13 cellular contexts compared by ENCODE assay signal in genomic region chr1:234562336-234562735, GRCh38. TPM values are rescaled to one million over a fixed set of nuclear protein-coding genes. Genes with fewer than 3 reads are reported as not detected.
A peak's percentile ranks its signal among the peaks of the same experiment; 100 is the strongest.
DNase-seq lines count a peak whose midpoint lies in the region; ATAC-seq and TF ChIP-seq lines count a peak whose summit lies in the region.
"Had no signal": no experiment of that assay in that cellular context is flagged by ENCODE, and none has a peak within 500 bp of the region (broad histone marks: within the 10 kb centered on the region; RNA-seq: fewer than 3 reads in every experiment).

No MANE protein-coding gene starts in this region.

- TF ChIP-seq CTCF in Panc1 (IDR thresholded peaks at IDR 0.05) (no peak), coronary artery (IDR thresholded peaks at IDR 0.05) (no peak), smooth muscle cell (IDR thresholded peaks at IDR 0.05; ENCODE audit: borderline replicate concordance, insufficient read depth, poor library complexity, severe bottlenecking) (no peak), MM.1S (IDR thresholded peaks at IDR 0.05; ENCODE audit: low read length) (no peak)

- H2AFZ ChIP-seq in smooth muscle cell (ENCODE audit: low read depth) (peak overlapping the region; percentile 46), MM.1S (ENCODE audit: low read length) (no peak overlapping the region)

- CTCF ChIA-PET in Panc1 (lab: Charles Lee): no interaction called here

- 15% methylated on average over 7 of the region's 7 CpGs for WGBS in smooth muscle cell (ENCODE audit: low lambda C conversion rate)

- H3K4me2 ChIP-seq in smooth muscle cell (peak overlapping the region; percentile 4), MM.1S (ENCODE audit: low read depth, low read length) (no peak overlapping the region)

- intact Hi-C loops in Panc1 (cut with micrococcal nuclease; ENCODE audit: unreplicated experiment): no loop called here

- H4K20me1 ChIP-seq in smooth muscle cell (ENCODE audit: low read depth): no peaks in the 10 kb centered on the region
- H4K20me1 ChIP-seq in MM.1S (ENCODE audit: insufficient read depth, low read length): no peaks in the 10 kb centered on the region

- H3K36me3 ChIP-seq in Panc1 (ENCODE audit: control insufficient read depth, insufficient read depth, low read length): no peaks in the 10 kb centered on the region
- H3K36me3 ChIP-seq in smooth muscle cell (ENCODE audit: low read depth): no peaks in the 10 kb centered on the region
- no peaks in the 10 kb centered on the region for H3K36me3 ChIP-seq in MM.1S (replicated peaks; ENCODE audit: insufficient read depth, low read length)

- no peaks in the 10 kb centered on the region for H3K79me2 ChIP-seq in smooth muscle cell (ENCODE audit: low read depth)
- H3K79me2 ChIP-seq in MM.1S (ENCODE audit: low read length): no peaks in the 10 kb centered on the region

- POLR2A ChIA-PET in Panc1 (lab: Charles Lee): interaction anchor here (0.6 kb wide), 1 partner anchor 22 kb away, joined by 5 read pairs; no protein-coding TSS in a partner anchor

- in situ Hi-C loops in Panc1 (cut with HindIII; ENCODE audit: low pct_unique_long_range_greater_than_20kb, low sequenced_read_pairs): no loop called here

- H3K4me3 ChIP-seq in Panc1 (ENCODE audit: low read depth in 2 of 2, low read length in 2 of 2): no peak overlapping the region
- H3K4me3 ChIP-seq in coronary artery: no peak overlapping the region
- no peak overlapping the region for H3K4me3 ChIP-seq in smooth muscle cell
- H3K4me3 ChIP-seq in MM.1S (ENCODE audit: low read length): no peak overlapping the region

- DNase-seq in Panc1 (ENCODE audit: low read depth, low spot score) (no peak), coronary artery (ENCODE audit: low spot score) (peak; percentile 57), left kidney (ENCODE audit: low read depth, low spot score) (peak; percentile 52), smooth muscle cell (lab: John Stamatoyannopoulos, UW; ENCODE audit: unreplicated experiment) (no peak), GM19238 (ENCODE audit: insufficient read length, low spot score) (no peak), HCEC 1CT (no peak), MM.1S (no peak)
- DNase-seq: activated CD4-positive, alpha-beta T cell treated with anti-CD3 and anti-CD28 coated beads for 1 hour; activated naive CD4-positive, alpha-beta T cell treated with anti-CD3 and anti-CD28 coated beads, Interleukin-2, amount 50 U/mL, for 16 hours; Calu3; foreskin melanocyte; NCI-H1048; NCI-H2107 had no signal

- H3K27me3 ChIP-seq in Panc1 (ENCODE audit: control insufficient read depth, insufficient read depth, low read length) (no peaks in the 10 kb centered on the region), smooth muscle cell (ENCODE audit: low read depth) (no peaks in the 10 kb centered on the region), MM.1S (replicated peaks; ENCODE audit: insufficient read depth, low read length) (no peaks in the 10 kb centered on the region)

- H3K27ac ChIP-seq in Panc1 (ENCODE audit: low read length) (0 out of 2 replicates have a peak overlapping the region, but pooled peaks have one; percentile 26), coronary artery (no peak overlapping the region), smooth muscle cell (ENCODE audit: low read depth) (peak overlapping the region; percentile 87), MM.1S (ENCODE audit: low read length) (no peak overlapping the region)

- peaks cover 9% of the 10 kb centered on the region for H3F3A ChIP-seq in smooth muscle cell (ENCODE audit: low read depth)
- no peaks in the 10 kb centered on the region for H3F3A ChIP-seq in MM.1S (ENCODE audit: insufficient read depth, low read length)

- ATAC-seq in Panc1: no peak

- no TSS peak for BruUV-seq in Panc1 (replicated peaks; lab: Mats Ljungman, UMichigan)

- peaks cover 19% of the 10 kb centered on the region for H3K4me1 ChIP-seq in Panc1 (ENCODE audit: control insufficient read depth, insufficient read depth, low read length)
- peaks cover 15% of the 10 kb centered on the region for H3K4me1 ChIP-seq in smooth muscle cell (ENCODE audit: low read depth)
- no peaks in the 10 kb centered on the region for H3K4me1 ChIP-seq in MM.1S (ENCODE audit: low read length)

- H3K9ac ChIP-seq in smooth muscle cell (ENCODE audit: low read depth): peak overlapping the region; percentile 41
- no peak overlapping the region for H3K9ac ChIP-seq in MM.1S (ENCODE audit: low read length)

- H3K9me2 ChIP-seq in MM.1S (replicated peaks; ENCODE audit: insufficient read depth, low read length): no peaks in the 10 kb centered on the region

- H3K9me3 ChIP-seq in Panc1 (ENCODE audit: control insufficient read depth, insufficient read depth, low read depth, low read length): no peaks in the 10 kb centered on the region
- H3K9me3 ChIP-seq in smooth muscle cell (replicated peaks; ENCODE audit: low read depth): no peaks in the 10 kb centered on the region
- no peaks in the 10 kb centered on the region for H3K9me3 ChIP-seq in MM.1S (replicated peaks; ENCODE audit: insufficient read depth, low read length)

RNA-seq across cellular contexts. Expression of gene IRF2BP2, which starts 47.6 kb away (rescaled TPM):
- 187 TPM for total RNA-seq in Panc1 (2021; ENCODE audit: unreplicated experiment)
- polyA plus RNA-seq in Panc1 (2012; ENCODE audit: insufficient read length): 155 TPM
- 89.5 and 101 TPM in 2 replicates for total RNA-seq in smooth muscle cell
- polyA plus RNA-seq in smooth muscle cell: 40.3 and 44.5 TPM in 2 replicates

Comparison
In these comparisons a context has a peak if more than half of its experiments do, and no peak if none do; other contexts are left out.
1. DNase-seq: peak in coronary artery (single experiment) and left kidney (single experiment); none in Panc1 (single experiment), smooth muscle cell (single experiment), GM19238 (single experiment), HCEC 1CT (single experiment) and MM.1S (single experiment).
2. H3K27ac ChIP-seq: peak in Panc1 (single experiment) and smooth muscle cell (single experiment); none in coronary artery (0 of 2) and MM.1S (single experiment).